9 cellular contexts compared by ENCODE assay signal in genomic region chr11:6404341-6405038, GRCh38. TPM values are rescaled to one million over a fixed set of nuclear protein-coding genes. Genes with fewer than 3 reads are reported as not detected.
DNase-seq lines count a peak whose midpoint lies in the region; ATAC-seq and FAIRE-seq lines count a peak whose summit lies in the region.
"Had no signal": no experiment of that assay in that cellular context is flagged by ENCODE, and none has a peak within 500 bp of the region (broad histone marks: within the 10 kb centered on the region; RNA-seq: fewer than 3 reads in every experiment).

No MANE protein-coding gene starts in this region.

- no peaks in the 10 kb centered on the region for H3K9me3 Mint-ChIP-seq in activated naive CD4-positive, alpha-beta T cell treated with anti-CD3 and anti-CD28 coated beads, Interleukin-2, amount 10 ng/mL, durations not matched to agents 7 days and 5 days
- no peaks in the 10 kb centered on the region for H3K9me3 Mint-ChIP-seq in activated CD8-positive, alpha-beta memory T cell treated with anti-CD3 and anti-CD28 coated beads, Interleukin-2, amount 10 ng/mL, durations not matched to agents 7 days and 5 days (ENCODE audit: low read depth)

- DNase-seq in activated naive CD4-positive, alpha-beta T cell treated with anti-CD3 and anti-CD28 coated beads, Interleukin-2, amount 10 ng/mL, durations not matched to agents 7 days and 5 days, result peak; percentile 44
- DNase-seq in activated naive CD4-positive, alpha-beta T cell treated with anti-CD3 and anti-CD28 coated beads, Interleukin-2, amount 50 U/mL, for 16 hours, result no peak
- peak; percentile 64 for DNase-seq in activated CD8-positive, alpha-beta memory T cell treated with anti-CD3 and anti-CD28 coated beads, Interleukin-2, amount 10 ng/mL, durations not matched to agents 7 days and 5 days
- peak; percentile 71 for DNase-seq in hepatic stellate cell (ENCODE audit: low spot score)
- no peak for DNase-seq in urothelium cell line (ENCODE audit: low spot score)
- DNase-seq in GF-D8 (lab: John Stamatoyannopoulos, UW), result no peak
- DNase-seq in NK-92 (lab: John Stamatoyannopoulos, UW; ENCODE audit: unreplicated experiment), result no peak

- peak overlapping the region; percentile 98 for H3K27ac Mint-ChIP-seq in activated naive CD4-positive, alpha-beta T cell treated with anti-CD3 and anti-CD28 coated beads, Interleukin-2, amount 10 ng/mL, durations not matched to agents 7 days and 5 days
- peak overlapping the region; percentile 96 for H3K27ac Mint-ChIP-seq in activated CD8-positive, alpha-beta memory T cell treated with anti-CD3 and anti-CD28 coated beads, Interleukin-2, amount 10 ng/mL, durations not matched to agents 7 days and 5 days

- CTCF ChIA-PET in activated naive CD4-positive, alpha-beta T cell treated with anti-CD3 and anti-CD28 coated beads, Interleukin-2, amount 10 ng/mL, durations not matched to agents 7 days and 5 days (lab: Charles Lee), result interaction anchor here (0.7 to 4.9 kb wide), 4 partner anchors 9 to 37 kb away, joined by 3 to 38 read pairs (median 8); partner anchors contain the start of genes APBB1 and HPX
- CTCF ChIA-PET in activated CD8-positive, alpha-beta memory T cell treated with anti-CD3 and anti-CD28 coated beads, Interleukin-2, amount 10 ng/mL, durations not matched to agents 7 days and 5 days (lab: Charles Lee), result interaction anchor here (0.6 to 4.5 kb wide), 8 partner anchors 9 to 39 kb away, joined by 3 to 42 read pairs (median 22); partner anchors contain the start of genes APBB1 and SMPD1

- H3K4me3 Mint-ChIP-seq in activated naive CD4-positive, alpha-beta T cell treated with anti-CD3 and anti-CD28 coated beads, Interleukin-2, amount 10 ng/mL, durations not matched to agents 7 days and 5 days, result peak overlapping the region; percentile 27
- no peak overlapping the region for H3K4me3 Mint-ChIP-seq in activated CD8-positive, alpha-beta memory T cell treated with anti-CD3 and anti-CD28 coated beads, Interleukin-2, amount 10 ng/mL, durations not matched to agents 7 days and 5 days

- peaks cover 88% of the 10 kb centered on the region for H3K4me1 Mint-ChIP-seq in activated naive CD4-positive, alpha-beta T cell treated with anti-CD3 and anti-CD28 coated beads, Interleukin-2, amount 10 ng/mL, durations not matched to agents 7 days and 5 days
- peaks cover 70% of the 10 kb centered on the region for H3K4me1 Mint-ChIP-seq in activated CD8-positive, alpha-beta memory T cell treated with anti-CD3 and anti-CD28 coated beads, Interleukin-2, amount 10 ng/mL, durations not matched to agents 7 days and 5 days

- peak; percentile 46 for FAIRE-seq in urothelium cell line (lab: Jason Lieb, UNC)
- FAIRE-seq: TTC549 had no signal

- H3K27me3 Mint-ChIP-seq in activated naive CD4-positive, alpha-beta T cell treated with anti-CD3 and anti-CD28 coated beads, Interleukin-2, amount 10 ng/mL, durations not matched to agents 7 days and 5 days, result peaks cover 4% of the 10 kb centered on the region
- H3K27me3 Mint-ChIP-seq in activated CD8-positive, alpha-beta memory T cell treated with anti-CD3 and anti-CD28 coated beads, Interleukin-2, amount 10 ng/mL, durations not matched to agents 7 days and 5 days, result no peaks in the 10 kb centered on the region

- ATAC-seq in activated CD8-positive, alpha-beta memory T cell treated with anti-CD3 and anti-CD28 coated beads, Interleukin-2, amount 10 ng/mL, durations not matched to agents 7 days and 5 days, result peak; percentile 27
- ATAC-seq in GM19463 (IDR thresholded peaks at IDR 0.05; ENCODE audit: unreplicated experiment), result no peak

- H3K36me3 Mint-ChIP-seq in activated naive CD4-positive, alpha-beta T cell treated with anti-CD3 and anti-CD28 coated beads, Interleukin-2, amount 10 ng/mL, durations not matched to agents 7 days and 5 days, result peaks cover 54% of the 10 kb centered on the region
- H3K36me3 Mint-ChIP-seq in activated CD8-positive, alpha-beta memory T cell treated with anti-CD3 and anti-CD28 coated beads, Interleukin-2, amount 10 ng/mL, durations not matched to agents 7 days and 5 days, result peaks cover 13% of the 10 kb centered on the region

RNA-seq across cellular contexts. Expression of gene SMPD1, which starts 14.2 kb away (rescaled TPM):
- 10 to 100 TPM; 38.9 to 41.9 TPM for total RNA-seq in activated CD8-positive, alpha-beta memory T cell treated with anti-CD3 and anti-CD28 coated beads, Interleukin-2, amount 10 ng/mL, durations not matched to agents 7 days and 5 days

RNA-seq across cellular contexts. Expression of gene APBB1, which starts 14.4 kb away (rescaled TPM):
- total RNA-seq in activated CD8-positive, alpha-beta memory T cell treated with anti-CD3 and anti-CD28 coated beads, Interleukin-2, amount 10 ng/mL, durations not matched to agents 7 days and 5 days, result 10 to 100 TPM; 38.7 to 43.4 TPM

RNA-seq across cellular contexts. Expression of gene HPX, which starts 36.3 kb away (rescaled TPM):
- total RNA-seq in activated CD8-positive, alpha-beta memory T cell treated with anti-CD3 and anti-CD28 coated beads, Interleukin-2, amount 10 ng/mL, durations not matched to agents 7 days and 5 days, result under 1 TPM in 1 of 2 experiments, not detected in 1; 0.76 TPM

Comparison
In these comparisons a context has a peak if more than half of its experiments do, and no peak if none do; other contexts are left out.
1. DNase-seq: peak in activated naive CD4-positive, alpha-beta T cell treated with anti-CD3 and anti-CD28 coated beads, Interleukin-2, amount 10 ng/mL, durations not matched to agents 7 days and 5 days (single experiment), activated CD8-positive, alpha-beta memory T cell treated with anti-CD3 and anti-CD28 coated beads, Interleukin-2, amount 10 ng/mL, durations not matched to agents 7 days and 5 days (single experiment) and hepatic stellate cell (single experiment); none in activated naive CD4-positive, alpha-beta T cell treated with anti-CD3 and anti-CD28 coated beads, Interleukin-2, amount 50 U/mL, for 16 hours (single experiment), urothelium cell line (single experiment), GF-D8 (single experiment) and NK-92 (single experiment).